2 cellular contexts compared by ENCODE assay signal in genomic region chrX:20217279-20217678, GRCh38.
A peak's percentile ranks its signal among the peaks of the same experiment; 100 is the strongest.
TF ChIP-seq lines count a peak whose summit lies in the region.

No MANE protein-coding gene starts in this region.

TF ChIP-seq in A549, 52 proteins besides CTCF, POLR2A, EP300 and RAD21 (continued from another document):
- TF ChIP-seq HES2 (IDR thresholded peaks at IDR 0.05) (no peak), GATA3 (IDR thresholded peaks at IDR 0.05; ENCODE audit: borderline replicate concordance) (peak; percentile 34; the same call in 1 of the 2 replicates), HOXA7 (CRISPR knock-in tag; IDR thresholded peaks at IDR 0.05) (no peak), KDM1A (IDR thresholded peaks at IDR 0.05; ENCODE audit: low read depth) (no peak)

TF ChIP-seq in SK-N-SH, 30 proteins besides CTCF, POLR2A, EP300 and RAD21 (continued from another document):
- no peak for TF ChIP-seq ZBTB33 (IDR thresholded peaks at IDR 0.05; ENCODE audit: borderline replicate concordance, low read depth)
- no peak for TF ChIP-seq MAX (IDR thresholded peaks at IDR 0.05; ENCODE audit: low read depth)
- TF ChIP-seq RFX5 (IDR thresholded peaks at IDR 0.05; ENCODE audit: low read length), result no peak
- peak; percentile 29 for TF ChIP-seq TCF12 (IDR thresholded peaks at IDR 0.05)
- no peak for TF ChIP-seq USF1 (IDR thresholded peaks at IDR 0.05; ENCODE audit: borderline replicate concordance, low read depth)
- no peak for TF ChIP-seq FOXM1 (IDR thresholded peaks at IDR 0.05; ENCODE audit: low read depth)
- no peak for TF ChIP-seq PBX3 (IDR thresholded peaks at IDR 0.05)
- no peak for TF ChIP-seq YY1 (IDR thresholded peaks at IDR 0.05; ENCODE audit: low read depth)
- peak; percentile 60 for TF ChIP-seq FOSL2 (IDR thresholded peaks at IDR 0.05; ENCODE audit: borderline replicate concordance, low read depth)
- TF ChIP-seq TAF1 (IDR thresholded peaks at IDR 0.05; ENCODE audit: borderline replicate concordance, low read depth, low read length), result no peak
- TF ChIP-seq GATA2 (CRISPR knock-in tag; IDR thresholded peaks at IDR 0.05), result no peak
- TF ChIP-seq USF2 (IDR thresholded peaks at IDR 0.05; ENCODE audit: borderline replicate concordance, low read depth, low read length), result no peak
- no peak for TF ChIP-seq RXRA (IDR thresholded peaks at IDR 0.05; ENCODE audit: borderline replicate concordance, low read depth)
- TF ChIP-seq ELF1 (IDR thresholded peaks at IDR 0.05), result no peak
- peak; percentile 42; the same call in 1 of the 2 replicates for TF ChIP-seq JUND (IDR thresholded peaks at IDR 0.05)
- no peak for TF ChIP-seq SMC3 (IDR thresholded peaks at IDR 0.05; ENCODE audit: low read depth, low read length)
- no peak for TF ChIP-seq FOXJ3 (CRISPR knock-in tag; IDR thresholded peaks at IDR 0.05)
- TF ChIP-seq IRF3 (IDR thresholded peaks at IDR 0.05; ENCODE audit: low read depth, low read length), result no peak
- TF ChIP-seq NRF1 (IDR thresholded peaks at IDR 0.05; ENCODE audit: low read depth, low read length), result no peak
- TF ChIP-seq SIN3A (IDR thresholded peaks at IDR 0.05; ENCODE audit: borderline replicate concordance, low read depth, low read length), result no peak
- TF ChIP-seq POLR2AphosphoS5 (IDR thresholded peaks at IDR 0.05; ENCODE audit: low read depth, low read length), result no peak
- no peak for TF ChIP-seq CHD2 (IDR thresholded peaks at IDR 0.05; ENCODE audit: low read length, partially characterized antibody)
- TF ChIP-seq RCOR1 (IDR thresholded peaks at IDR 0.05; ENCODE audit: low read length), result no peak
- TF ChIP-seq GABPA (IDR thresholded peaks at IDR 0.05; ENCODE audit: low read depth), result no peak
- no peak for TF ChIP-seq TEAD4 (IDR thresholded peaks at IDR 0.05; ENCODE audit: borderline replicate concordance, insufficient read depth)
- peak; percentile 82 for TF ChIP-seq NFIC (IDR thresholded peaks at IDR 0.05; ENCODE audit: borderline replicate concordance)
- no peak for TF ChIP-seq MXI1 (IDR thresholded peaks at IDR 0.05; ENCODE audit: low read depth, low read length)
- no peak for TF ChIP-seq REST (IDR thresholded peaks at IDR 0.05; ENCODE audit: low read depth, low read length)
